ENCODE assay signal across 31 cellular contexts in the genomic region with DNA sequence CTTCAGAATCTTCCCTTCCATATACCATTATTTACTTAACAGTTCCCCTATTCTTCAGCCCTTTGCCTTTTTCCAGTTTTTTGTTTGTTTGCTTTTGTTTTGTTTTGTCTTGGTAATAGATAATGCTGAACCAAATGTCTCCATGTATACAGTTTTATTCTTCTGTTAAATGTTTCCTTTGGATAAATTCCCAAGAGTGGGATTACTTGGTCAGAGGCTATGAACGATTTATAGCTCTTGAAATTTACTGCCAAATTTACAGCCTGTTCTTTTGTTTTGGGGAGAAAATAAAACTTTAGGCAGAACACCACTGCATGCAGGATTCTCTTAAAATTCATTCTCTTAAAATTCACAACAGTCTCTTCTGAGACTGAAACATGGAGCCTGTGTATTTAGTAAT.
"Had no signal": no experiment of that assay in that cellular context is flagged by ENCODE, and none has a peak within 500 bp of the region (broad histone marks: within the 10 kb centered on the region; RNA-seq: fewer than 3 reads in every experiment).

No MANE protein-coding gene starts in this region.

- H3K9me3 ChIP-seq: adrenal gland, gastroesophageal sphincter, neutrophil, psoas muscle, right atrium auricular region, uterus had no signal

- H3K27ac ChIP-seq: adrenal gland, brain microvascular endothelial cell, gastroesophageal sphincter, neutrophil, psoas muscle, right atrium auricular region, uterus, WERI-Rb-1 had no signal

- H3K4me1 Mint-ChIP-seq: activated naive CD8-positive, alpha-beta T cell treated with anti-CD3 and anti-CD28 coated beads for 36 hours; natural killer cell; T-helper 17 cell had no signal

- H3K27me3 Mint-ChIP-seq: activated CD4-positive, alpha-beta memory T cell treated with anti-CD3 and anti-CD28 coated beads for 36 hours; activated CD4-positive, alpha-beta T cell treated with anti-CD3 and anti-CD28 coated beads, Interleukin-2, amount 10 ng/mL, durations not matched to agents 24 days and 14 days; activated naive CD8-positive, alpha-beta T cell treated with anti-CD3 and anti-CD28 coated beads for 36 hours; effector memory CD8-positive, alpha-beta T cell; stimulated activated naive CD8-positive, alpha-beta T cell treated with anti-CD3 and anti-CD28 coated beads, Interleukin-15, Interleukin-2, amounts not matched to agents 100 ng/mL and 50 ng/mL, for 24 hours; T-helper 17 cell; type B pancreatic cell had no signal

- H3K36me3 Mint-ChIP-seq: natural killer cell, type B pancreatic cell had no signal

- H3K4me3 Mint-ChIP-seq: activated CD4-positive, alpha-beta memory T cell treated with anti-CD3 and anti-CD28 coated beads for 36 hours; activated CD4-positive, alpha-beta T cell treated with anti-CD3 and anti-CD28 coated beads, Interleukin-2, amount 10 ng/mL, durations not matched to agents 24 days and 14 days; activated naive CD4-positive, alpha-beta T cell treated with anti-CD3 and anti-CD28 coated beads for 36 hours; activated naive CD8-positive, alpha-beta T cell treated with anti-CD3 and anti-CD28 coated beads for 36 hours; activated T-helper 1 cell treated with anti-CD3 and anti-CD28 coated beads, Interleukin-12 subunit alpha, Interleukin-12 subunit beta, Interleukin-2, Interleukin-4 antibody, amounts not matched to agents 30 ng/mL and 10 ng/mL and 1 ng/mL, durations not matched to agents 14 hours and 24 hours and 36 hours; effector memory CD8-positive, alpha-beta T cell; natural killer cell; stimulated activated naive CD8-positive, alpha-beta T cell treated with anti-CD3 and anti-CD28 coated beads, Interleukin-15, Interleukin-2, amounts not matched to agents 100 ng/mL and 50 ng/mL, for 24 hours; T-helper 17 cell; type B pancreatic cell had no signal

- H3K27me3 ChIP-seq: adrenal gland, brain microvascular endothelial cell, gastroesophageal sphincter, neutrophil, right atrium auricular region, uterus had no signal

- H3K4me3 ChIP-seq: adrenal gland, gastroesophageal sphincter, psoas muscle, right atrium auricular region, uterus had no signal

- H3K4me1 ChIP-seq: gastroesophageal sphincter, psoas muscle, right atrium auricular region, uterus had no signal

- H3K27ac Mint-ChIP-seq: activated CD4-positive, alpha-beta memory T cell treated with anti-CD3 and anti-CD28 coated beads for 36 hours; activated CD4-positive, alpha-beta T cell treated with anti-CD3 and anti-CD28 coated beads, Interleukin-2, amount 10 ng/mL, durations not matched to agents 24 days and 14 days; activated naive CD4-positive, alpha-beta T cell treated with anti-CD3 and anti-CD28 coated beads for 36 hours; activated naive CD8-positive, alpha-beta T cell treated with anti-CD3 and anti-CD28 coated beads for 36 hours; activated T-helper 1 cell treated with anti-CD3 and anti-CD28 coated beads, Interleukin-12 subunit alpha, Interleukin-12 subunit beta, Interleukin-2, Interleukin-4 antibody, amounts not matched to agents 30 ng/mL and 10 ng/mL and 1 ng/mL, durations not matched to agents 14 hours and 24 hours and 36 hours; effector memory CD8-positive, alpha-beta T cell; natural killer cell; stimulated activated naive CD8-positive, alpha-beta T cell treated with anti-CD3 and anti-CD28 coated beads, Interleukin-15, Interleukin-2, amounts not matched to agents 100 ng/mL and 50 ng/mL, for 24 hours; type B pancreatic cell had no signal

- ATAC-seq: activated CD4-positive, CD25-positive, alpha-beta regulatory T cell treated with anti-CD3 and anti-CD28 coated beads, Interleukin-2, amount 50 U/mL, for 24 hours; effector memory CD8-positive, alpha-beta T cell; gastroesophageal sphincter; natural killer cell; psoas muscle; T-helper 17 cell had no signal

- H3K36me3 ChIP-seq: adrenal gland, brain microvascular endothelial cell, neutrophil, right atrium auricular region, uterus, WERI-Rb-1 had no signal

- DNase-seq: activated CD4-positive, alpha-beta memory T cell treated with anti-CD3 and anti-CD28 coated beads for 36 hours; activated CD4-positive, alpha-beta T cell treated with anti-CD3 and anti-CD28 coated beads, Interleukin-2, amount 10 ng/mL, durations not matched to agents 24 days and 14 days; activated CD8-positive, alpha-beta memory T cell treated with anti-CD3 and anti-CD28 coated beads, Interleukin-2, amount 50 U/mL, for 4 hours; activated effector memory CD4-positive, alpha-beta T cell treated with anti-CD3 and anti-CD28 coated beads, Interleukin-2, amount 50 U/mL, for 16 hours; activated naive CD4-positive, alpha-beta T cell treated with anti-CD3 and anti-CD28 coated beads for 36 hours; activated naive CD8-positive, alpha-beta T cell treated with anti-CD3 and anti-CD28 coated beads for 36 hours; activated T-cell treated with anti-CD3 and anti-CD28 coated beads, Interleukin-2, amount 50 U/mL, for 1 hour; aorta; brain microvascular endothelial cell; cortex of kidney; effector memory CD8-positive, alpha-beta T cell; head of caudate nucleus; hippocampal formation; left cardiac atrium; midbrain; natural killer cell; psoas muscle; stimulated activated CD4-positive, alpha-beta T cell treated with anti-CD3 and anti-CD28 coated beads, Interleukin-4, amount 100 ng/mL, for 1 hour; substantia nigra; T-helper 17 cell; T1000; uterus; WERI-Rb-1 had no signal

- H3K9me3 Mint-ChIP-seq: activated CD4-positive, alpha-beta memory T cell treated with anti-CD3 and anti-CD28 coated beads for 36 hours; activated CD4-positive, alpha-beta T cell treated with anti-CD3 and anti-CD28 coated beads, Interleukin-2, amount 10 ng/mL, durations not matched to agents 24 days and 14 days; activated naive CD4-positive, alpha-beta T cell treated with anti-CD3 and anti-CD28 coated beads for 36 hours; activated naive CD8-positive, alpha-beta T cell treated with anti-CD3 and anti-CD28 coated beads for 36 hours; activated T-helper 1 cell treated with anti-CD3 and anti-CD28 coated beads, Interleukin-12 subunit alpha, Interleukin-12 subunit beta, Interleukin-2, Interleukin-4 antibody, amounts not matched to agents 30 ng/mL and 10 ng/mL and 1 ng/mL, durations not matched to agents 14 hours and 24 hours and 36 hours; effector memory CD8-positive, alpha-beta T cell; natural killer cell; stimulated activated naive CD8-positive, alpha-beta T cell treated with anti-CD3 and anti-CD28 coated beads, Interleukin-15, Interleukin-2, amounts not matched to agents 100 ng/mL and 50 ng/mL, for 24 hours; type B pancreatic cell had no signal
